9 cellular contexts compared by ENCODE assay signal in the genomic region with DNA sequence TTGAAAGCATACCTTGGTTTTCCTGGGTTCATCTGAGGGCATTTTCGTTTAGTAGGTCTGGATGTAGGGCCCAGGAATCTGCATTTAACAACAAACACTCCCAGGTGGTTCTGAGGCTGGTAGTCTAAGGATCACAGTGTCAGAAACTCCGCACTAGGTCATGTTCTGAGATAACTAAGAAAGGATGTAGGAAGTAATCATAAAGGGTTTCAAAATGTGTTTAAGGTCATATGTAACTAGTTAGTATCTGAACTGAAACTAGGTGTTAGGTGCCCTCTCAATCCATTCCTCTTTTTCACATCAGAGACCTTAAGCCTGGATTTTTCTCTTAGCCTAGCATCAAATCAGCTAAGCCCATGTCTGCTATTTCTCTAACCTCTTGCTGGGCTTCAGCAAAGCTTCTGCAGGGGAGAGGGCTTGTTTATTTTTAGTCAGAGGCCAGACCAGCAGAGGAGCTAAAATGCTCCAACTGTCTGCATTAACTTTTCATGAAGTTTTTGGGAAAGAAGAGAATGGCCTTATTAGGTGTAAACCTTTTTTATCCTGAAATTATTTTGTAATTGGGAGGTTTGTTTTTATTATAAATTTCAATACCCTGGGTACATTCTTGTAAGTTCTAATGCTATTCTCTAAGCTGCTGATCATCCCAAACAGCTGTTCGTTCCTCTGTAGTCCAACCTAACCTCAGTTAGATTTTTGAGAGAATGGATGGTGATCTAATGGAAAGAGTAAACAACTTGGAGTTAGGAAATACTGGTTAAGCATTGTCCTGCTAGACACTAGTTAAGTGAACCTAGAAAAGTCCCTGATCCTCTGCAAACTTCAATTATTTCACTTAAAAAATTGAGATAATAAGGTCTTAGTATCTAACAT.
DNase-seq lines count a peak whose midpoint lies in the region; ATAC-seq and TF ChIP-seq lines count a peak whose summit lies in the region.
"Had no signal": no experiment of that assay in that cellular context is flagged by ENCODE, and none has a peak within 500 bp of the region (broad histone marks: within the 10 kb centered on the region; RNA-seq: fewer than 3 reads in every experiment).

No MANE protein-coding gene starts in this region.

- H3K36me3 ChIP-seq in endodermal cell (ENCODE audit: control insufficient read depth, insufficient read depth, low read length): no peaks in the 10 kb centered on the region

- H3K4me3 Mint-ChIP-seq in endodermal cell: no peak overlapping the region
- H3K4me3 Mint-ChIP-seq: CD4-positive, alpha-beta T cell had no signal

- H3K27me3 ChIP-seq in endodermal cell (ENCODE audit: control insufficient read depth, insufficient read depth, low read length, poor library complexity, severe bottlenecking): no peaks in the 10 kb centered on the region

- no peaks in the 10 kb centered on the region for H3K27me3 Mint-ChIP-seq in endodermal cell (ENCODE audit: insufficient read depth)

- H3K36me3 Mint-ChIP-seq in endodermal cell (ENCODE audit: low read depth): no peaks in the 10 kb centered on the region

- H3K4me3 ChIP-seq in endodermal cell (ENCODE audit: low read length): no peak overlapping the region

- no peak overlapping the region for H3K9ac ChIP-seq in endodermal cell (ENCODE audit: extremely low read depth, low read length, poor library complexity, severe bottlenecking)

- peaks cover 6% of the 10 kb centered on the region for H3K4me1 Mint-ChIP-seq in endodermal cell

- ATAC-seq in GM19395 (IDR thresholded peaks at IDR 0.05; ENCODE audit: unreplicated experiment) (peak; percentile 86), HG02981 (IDR thresholded peaks at IDR 0.05; ENCODE audit: unreplicated experiment) (peak; percentile 81)

- H3K27ac Mint-ChIP-seq in endodermal cell: no peak overlapping the region
- H3K27ac Mint-ChIP-seq: CD4-positive, alpha-beta T cell had no signal

- 84 to 100% methylated on average over 1 to 3 of the region's 3 CpGs for WGBS in endodermal cell (ENCODE audit: insufficient coverage in 1 of 2, insufficient read length in 1 of 2), 2 experiments

- no peaks in the 10 kb centered on the region for H3K9me3 ChIP-seq in endodermal cell (ENCODE audit: control insufficient read depth, low read length)

- DNase-seq in ELF-1 (ENCODE audit: low read depth, low spot score) (peak; percentile 4), astrocyte of the hippocampus (ENCODE audit: low read depth, low spot score) (peak; percentile 12), endodermal cell (no peak), NCI-H1048 (lab: John Stamatoyannopoulos, UW) (no peak), AML-193 (lab: John Stamatoyannopoulos, UW) (no peak)
- DNase-seq in activated CD4-positive, alpha-beta T cell treated with anti-CD3 and anti-CD28 coated beads for 4 hours: no peak
- DNase-seq: CD4-positive, alpha-beta T cell had no signal

- H3K27ac ChIP-seq in endodermal cell (ENCODE audit: low read depth, low read length): no peak overlapping the region

- no peaks in the 10 kb centered on the region for H3K9me3 Mint-ChIP-seq in endodermal cell
- H3K9me3 Mint-ChIP-seq: CD4-positive, alpha-beta T cell had no signal

- TF ChIP-seq CTCF in endodermal cell (conservative IDR thresholded peaks at IDR 0.05): no peak

- no peaks in the 10 kb centered on the region for H3K4me1 ChIP-seq in endodermal cell (ENCODE audit: control insufficient read depth, insufficient read depth, low read length)

Comparison
In these comparisons a context has a peak if more than half of its experiments do, and no peak if none do; other contexts are left out.
1. DNase-seq: peak in ELF-1 (single experiment) and astrocyte of the hippocampus (single experiment); none in endodermal cell (single experiment), NCI-H1048 (single experiment), AML-193 (0 of 2) and activated CD4-positive, alpha-beta T cell treated with anti-CD3 and anti-CD28 coated beads for 4 hours (0 of 2).